ENCODE assay signal across 9 cellular contexts in genomic region chr10:50992972-50993766, GRCh38.
DNase-seq lines count a peak whose midpoint lies in the region; ATAC-seq and TF ChIP-seq lines count a peak whose summit lies in the region.
"Had no signal": no experiment of that assay in that cellular context is flagged by ENCODE, and none has a peak within 500 bp of the region (broad histone marks: within the 10 kb centered on the region; RNA-seq: fewer than 3 reads in every experiment).

No MANE protein-coding gene starts in this region.

- H4K20me1 ChIP-seq in IMR-90 (ENCODE audit: insufficient read depth, low read length): no peaks in the 10 kb centered on the region

- H2BK15ac ChIP-seq in IMR-90 (ENCODE audit: low read depth, low read length) (peak overlapping the region; percentile 99), mesendoderm (replicated peaks; ENCODE audit: low read depth) (no peak overlapping the region)

- dilution Hi-C loops in IMR-90 (cut with HindIII; ENCODE audit: low sequenced_read_pairs, unreplicated experiment): no loop called here

- H3K4me2 ChIP-seq in IMR-90 (ENCODE audit: low read depth, low read length) (peak overlapping the region; percentile 88), mesendoderm (ENCODE audit: low read length) (no peak overlapping the region)

- H2BK120ac ChIP-seq in IMR-90 (ENCODE audit: low read depth, low read length): peak overlapping the region; percentile 95
- H2BK120ac ChIP-seq in mesendoderm (ENCODE audit: low read depth, low read length): no peak overlapping the region

- H3K36me3 ChIP-seq in IMR-90 (ENCODE audit: control insufficient read depth, insufficient read depth, low read length): no peaks in the 10 kb centered on the region
- no peaks in the 10 kb centered on the region for H3K36me3 ChIP-seq in endodermal cell (ENCODE audit: control insufficient read depth, insufficient read depth, low read length)
- H3K36me3 ChIP-seq in mesendoderm (ENCODE audit: control insufficient read depth, insufficient read depth, low read length): no peaks in the 10 kb centered on the region
- H3K36me3 ChIP-seq in tibial artery: no peaks in the 10 kb centered on the region

- no peaks in the 10 kb centered on the region for H3K36me3 Mint-ChIP-seq in endodermal cell (ENCODE audit: low read depth)

- in situ Hi-C loops in IMR-90 (cut with MboI; ENCODE audit: low sequenced_read_pairs): loop anchor here (10.0 kb wide), 2 partner anchors 432 to 1222 kb away; no protein-coding TSS in a partner anchor

- CTCF ChIA-PET in IMR-90 (lab: Yijun Ruan, JAX): no interaction called here

- H2BK5ac ChIP-seq in IMR-90 (ENCODE audit: low read depth, low read length, poor library complexity, severe bottlenecking) (peak overlapping the region; percentile 95), mesendoderm (ENCODE audit: low read length) (no peak overlapping the region)

- no peak for TF ChIP-seq CTCF in IMR-90 (conservative IDR thresholded peaks at IDR 0.05; ENCODE audit: low read depth, low read length)
- no peak for TF ChIP-seq CTCF in endodermal cell (conservative IDR thresholded peaks at IDR 0.05)
- no peak for TF ChIP-seq CTCF in tibial artery (IDR thresholded peaks at IDR 0.05)

- DNase-seq in IMR-90 (peak; percentile 88), endodermal cell (peak; percentile 61), mesendoderm (peak; percentile 9), tibial artery (no peak), nucleus accumbens (lab: John Stamatoyannopoulos, UW) (no peak), erythroblast (lab: John Stamatoyannopoulos, UW) (no peak)
- DNase-seq in activated CD8-positive, alpha-beta memory T cell treated with anti-CD3 and anti-CD28 coated beads, Interleukin-2, amount 50 U/mL, for 4 hours: no peak
- DNase-seq: activated naive CD4-positive, alpha-beta T cell treated with anti-CD3 and anti-CD28 coated beads, Interleukin-2, amount 50 U/mL, for 16 hours had no signal

- H3K9me3 ChIP-seq in IMR-90 (ENCODE audit: control insufficient read depth, insufficient read depth, low read length) (no peaks in the 10 kb centered on the region), endodermal cell (ENCODE audit: control insufficient read depth, low read length) (no peaks in the 10 kb centered on the region), tibial artery (no peaks in the 10 kb centered on the region)

- H3K4ac ChIP-seq in IMR-90 (ENCODE audit: low read depth, low read length) (peak overlapping the region; percentile 96), mesendoderm (ENCODE audit: low read depth, low read length) (no peak overlapping the region)

- H2BK20ac ChIP-seq in IMR-90 (ENCODE audit: low read depth, low read length): peak overlapping the region; percentile 94

- BruUV-seq in IMR-90 (replicated peaks; lab: Mats Ljungman, UMichigan): no TSS peak

- WGBS in IMR-90 (ENCODE audit: extremely low coverage in 2 of 2, insufficient read length in 1 of 2), 2 experiments: 0% methylated on average over 5 of the region's 16 CpGs; no CpG with 5 or more reads in 1 of the 2 experiments
- 83 to 91% methylated on average over 9 to 16 of the region's 16 CpGs for WGBS in endodermal cell (ENCODE audit: insufficient coverage in 1 of 2, insufficient read length in 1 of 2), 2 experiments
- no CpG with 5 or more reads among the region's 16 CpGs for WGBS in mesendoderm (ENCODE audit: extremely low coverage, insufficient coverage, low lambda C conversion rate)

- peak overlapping the region; percentile 97 for H4K91ac ChIP-seq in IMR-90 (ENCODE audit: insufficient read depth, low read depth, low read length)

- intact Hi-C loops in IMR-90 (cut with micrococcal nuclease) (loop anchor here (5.0 kb wide), 1 partner anchor 229 kb away; no protein-coding TSS in a partner anchor), tibial artery (cut with DNase I; ENCODE audit: low total_unique reads) (loop anchor here (10.0 kb wide), 1 partner anchor 1222 kb away; no protein-coding TSS in a partner anchor)

- peaks cover 52% of the 10 kb centered on the region for H3K27me3 Mint-ChIP-seq in endodermal cell (ENCODE audit: insufficient read depth)

- H3K56ac ChIP-seq in IMR-90 (ENCODE audit: extremely low read depth, insufficient read depth, low read length) (peak overlapping the region; percentile 96), mesendoderm (ENCODE audit: low read length) (no peak overlapping the region)

- POLR2A ChIA-PET in IMR-90 (lab: Charles Lee; ENCODE audit: unreplicated experiment): no interaction called here

- H3K79me1 ChIP-seq in IMR-90 (ENCODE audit: low read depth in 1 of 2, low read length in 2 of 2) (peaks cover 13 to 46% of the 10 kb centered on the region in 2 experiments; a peak in 3 of 4 replicates), mesendoderm (ENCODE audit: low read length) (no peaks in the 10 kb centered on the region)

- peak overlapping the region; percentile 87 for H4K5ac ChIP-seq in IMR-90 (ENCODE audit: low read depth, low read length)
- H4K5ac ChIP-seq in mesendoderm (ENCODE audit: low read length): no peak overlapping the region

- 0 out of 2 replicates have a peak, but pooled peaks cover 3% of the 10 kb centered on the region for H3K9me1 ChIP-seq in IMR-90 (ENCODE audit: insufficient read depth, low read length)

- peak overlapping the region; percentile 82 for H2AK9ac ChIP-seq in IMR-90 (replicated peaks; ENCODE audit: low read depth, low read length, poor library complexity)

- H3K14ac ChIP-seq in IMR-90 (replicated peaks; ENCODE audit: low read depth, low read length): peak overlapping the region; percentile 90

- H3K9ac ChIP-seq in IMR-90 (ENCODE audit: low read depth, low read length): peak overlapping the region; percentile 93
- no peak overlapping the region for H3K9ac ChIP-seq in endodermal cell (ENCODE audit: extremely low read depth, low read length, poor library complexity, severe bottlenecking)
- H3K9ac ChIP-seq in mesendoderm (ENCODE audit: low read length): no peak overlapping the region

- no peaks in the 10 kb centered on the region for H3K27me3 ChIP-seq in IMR-90 (ENCODE audit: control insufficient read depth, insufficient read depth, low read length)
- peaks cover 53% of the 10 kb centered on the region for H3K27me3 ChIP-seq in endodermal cell (ENCODE audit: control insufficient read depth, insufficient read depth, low read length, poor library complexity, severe bottlenecking)
- H3K27me3 ChIP-seq in mesendoderm (ENCODE audit: insufficient read depth, low read length, poor library complexity): peaks cover 7% of the 10 kb centered on the region
- H3K27me3 ChIP-seq in tibial artery: no peaks in the 10 kb centered on the region

- H3K4me1 Mint-ChIP-seq in endodermal cell: peaks cover 11% of the 10 kb centered on the region

- no peaks in the 10 kb centered on the region for H3K79me2 ChIP-seq in mesendoderm (ENCODE audit: control insufficient read depth, insufficient read depth, low read length)

- peak; percentile 59 for TF ChIP-seq POLR2A in IMR-90 (IDR thresholded peaks at IDR 0.05; ENCODE audit: low read depth, low read length)
- no peak for TF ChIP-seq POLR2A in erythroblast (IDR thresholded peaks at IDR 0.05; ENCODE audit: low read length)

- H3K4me1 ChIP-seq in IMR-90 (ENCODE audit: control insufficient read depth, insufficient read depth, low read length) (peaks cover 4% of the 10 kb centered on the region; the same call in 1 of the 2 replicates), endodermal cell (ENCODE audit: control insufficient read depth, insufficient read depth, low read length) (no peaks in the 10 kb centered on the region), mesendoderm (ENCODE audit: control insufficient read depth, low read depth, low read length) (no peaks in the 10 kb centered on the region), tibial artery (peaks cover 0 to 51% (median 5%) of the 10 kb centered on the region in 4 donors)

- H4K8ac ChIP-seq in IMR-90 (ENCODE audit: low read depth in 2 of 2, low read length in 2 of 2) (peak overlapping the region; percentile 92 to 95), mesendoderm (ENCODE audit: low read depth, low read length) (no peak overlapping the region)

- TF ChIP-seq RAD21 in IMR-90 (IDR thresholded peaks at IDR 0.05; ENCODE audit: low read length): no peak

- peak overlapping the region; percentile 87 for H2AFZ ChIP-seq in IMR-90 (replicated peaks; ENCODE audit: low read length, poor library complexity)

- peak overlapping the region; percentile 99 for H3K23ac ChIP-seq in IMR-90 (ENCODE audit: low read depth, low read length)
- no peak overlapping the region for H3K23ac ChIP-seq in mesendoderm (ENCODE audit: low read length)

- no peak overlapping the region for H3K27ac Mint-ChIP-seq in endodermal cell

- H3K4me3 ChIP-seq in IMR-90 (ENCODE audit: insufficient read depth, low read depth, low read length): peak overlapping the region; percentile 82
- H3K4me3 ChIP-seq in endodermal cell (ENCODE audit: low read length): no peak overlapping the region
- no peak overlapping the region for H3K4me3 ChIP-seq in mesendoderm (ENCODE audit: low read length)
- peak overlapping the region; percentile 87 to 92 for H3K4me3 ChIP-seq in tibial artery

- peak; percentile 42 for ATAC-seq in IMR-90 (ENCODE audit: low read depth)
- ATAC-seq in GM21723 (IDR thresholded peaks at IDR 0.05; ENCODE audit: unreplicated experiment): no peak

- H3K9me3 Mint-ChIP-seq in endodermal cell: no peaks in the 10 kb centered on the region

- H3K4me3 Mint-ChIP-seq in endodermal cell: peak overlapping the region; percentile 70

- peak overlapping the region; percentile 96 for H3K27ac ChIP-seq in IMR-90 (ENCODE audit: insufficient read depth, low read length)
- no peak overlapping the region for H3K27ac ChIP-seq in endodermal cell (ENCODE audit: low read depth, low read length)
- H3K27ac ChIP-seq in mesendoderm (ENCODE audit: low read depth, low read length): no peak overlapping the region
- peak overlapping the region; percentile 95 to 96 for H3K27ac ChIP-seq in tibial artery

- H3K18ac ChIP-seq in IMR-90 (ENCODE audit: low read depth, low read length) (peak overlapping the region; percentile 93), mesendoderm (ENCODE audit: low read length) (no peak overlapping the region)

- H2AK5ac ChIP-seq in IMR-90 (ENCODE audit: low read depth, low read length) (peak overlapping the region; percentile 99), mesendoderm (ENCODE audit: low read length) (no peak overlapping the region)

TF ChIP-seq in IMR-90, 13 proteins besides CTCF, POLR2A, EP300 and RAD21:
- TF ChIP-seq MAZ (IDR thresholded peaks at IDR 0.05; ENCODE audit: borderline replicate concordance, low read depth, low read length) (no peak), RCOR1 (IDR thresholded peaks at IDR 0.05; ENCODE audit: insufficient replicate concordance, low read length) (peak; percentile 77), BHLHE40 (IDR thresholded peaks at IDR 0.05; ENCODE audit: low read depth, low read length) (peak; percentile 32; the same call in 1 of the 2 replicates)

Comparison
In these comparisons a context has a peak if more than half of its experiments do, and no peak if none do; other contexts are left out.
1. DNase-seq: peak in IMR-90 (single experiment), endodermal cell (single experiment) and mesendoderm (single experiment); none in tibial artery (0 of 2), nucleus accumbens (0 of 56), erythroblast (0 of 2) and activated CD8-positive, alpha-beta memory T cell treated with anti-CD3 and anti-CD28 coated beads, Interleukin-2, amount 50 U/mL, for 4 hours (single experiment).
2. H3K27ac ChIP-seq: peak in IMR-90 (single experiment) and tibial artery (2 of 2); none in endodermal cell (single experiment) and mesendoderm (single experiment).
3. H3K4me3 ChIP-seq: peak in IMR-90 (single experiment) and tibial artery (2 of 2); none in endodermal cell (single experiment) and mesendoderm (single experiment).